In genomic region chr9:9912459-9912858, GRCh38 we compare ENCODE assay signal across 10 cellular contexts.
DNase-seq lines count a peak whose midpoint lies in the region; ATAC-seq and FAIRE-seq lines count a peak whose summit lies in the region.
"Had no signal": no experiment of that assay in that cellular context is flagged by ENCODE, and none has a peak within 500 bp of the region (broad histone marks: within the 10 kb centered on the region; RNA-seq: fewer than 3 reads in every experiment).

No MANE protein-coding gene starts in this region.

- peak; percentile 1 for DNase-seq in NCI-H1092 (lab: John Stamatoyannopoulos, UW)
- peak; percentile 16 for DNase-seq in astrocyte of the hippocampus (ENCODE audit: low read depth, low spot score)
- DNase-seq in NCI-H187 (lab: John Stamatoyannopoulos, UW) = no peak
- DNase-seq in CD4-positive, alpha-beta memory T cell = no peak
- DNase-seq in putamen (ENCODE audit: low spot score) = no peak
- DNase-seq: activated naive CD4-positive, alpha-beta T cell treated with anti-CD3 and anti-CD28 coated beads, Interleukin-2, amount 50 U/mL, for 16 hours; foreskin fibroblast had no signal

- no peak overlapping the region for H3K4me3 Mint-ChIP-seq in CD4-positive, alpha-beta memory T cell

- no peaks in the 10 kb centered on the region for H3K4me1 Mint-ChIP-seq in CD4-positive, alpha-beta memory T cell

- intact Hi-C loops in CD4-positive, alpha-beta memory T cell (cut with micrococcal nuclease) = no loop called here

- ATAC-seq in GM18498 (IDR thresholded peaks at IDR 0.05; ENCODE audit: unreplicated experiment) (peak; percentile 68), HG02884 (IDR thresholded peaks at IDR 0.05; ENCODE audit: unreplicated experiment) (no peak)

- peak; percentile 41 for FAIRE-seq in A204.1 (lab: Jason Lieb, UNC)

- no peaks in the 10 kb centered on the region for H3K27me3 Mint-ChIP-seq in CD4-positive, alpha-beta memory T cell

- no peak overlapping the region for H3K27ac ChIP-seq in CD4-positive, alpha-beta memory T cell (ENCODE audit: low read depth, low read length)

- no peaks in the 10 kb centered on the region for H3K36me3 Mint-ChIP-seq in CD4-positive, alpha-beta memory T cell

- POLR2A ChIA-PET in CD4-positive, alpha-beta memory T cell (lab: Charles Lee; ENCODE audit: partially characterized antibody) = no interaction called here

- no peaks in the 10 kb centered on the region for H3K4me1 ChIP-seq in CD4-positive, alpha-beta memory T cell (ENCODE audit: insufficient read depth, low read length)

- peaks cover 0 to 8% of the 10 kb centered on the region in 2 donors for H3K9me3 ChIP-seq in CD4-positive, alpha-beta memory T cell (ENCODE audit: control insufficient read depth in 1 of 2, low read length in 2 of 2)

- no peak overlapping the region for H3K4me3 ChIP-seq in CD4-positive, alpha-beta memory T cell (ENCODE audit: low read length in 2 of 2)

- peaks cover 0 to 25% (median 7%) of the 10 kb centered on the region in 8 donors for H3K9me3 Mint-ChIP-seq in CD4-positive, alpha-beta memory T cell

- CTCF ChIA-PET in CD4-positive, alpha-beta memory T cell (lab: Charles Lee; ENCODE audit: partially characterized antibody) = no interaction called here

- H3K36me3 ChIP-seq in CD4-positive, alpha-beta memory T cell (ENCODE audit: insufficient read depth, low read length) = no peaks in the 10 kb centered on the region

- no peaks in the 10 kb centered on the region for H3K27me3 ChIP-seq in CD4-positive, alpha-beta memory T cell (ENCODE audit: insufficient read depth, low read length)

- no peak overlapping the region for H3K27ac Mint-ChIP-seq in CD4-positive, alpha-beta memory T cell

Comparison
In these comparisons a context has a peak if more than half of its experiments do, and no peak if none do; other contexts are left out.
1. DNase-seq: peak in NCI-H1092 (single experiment) and astrocyte of the hippocampus (single experiment); none in NCI-H187 (0 of 2), CD4-positive, alpha-beta memory T cell (0 of 5) and putamen (single experiment).